ENCODE assay signal across 8 cellular contexts in the genomic region with DNA sequence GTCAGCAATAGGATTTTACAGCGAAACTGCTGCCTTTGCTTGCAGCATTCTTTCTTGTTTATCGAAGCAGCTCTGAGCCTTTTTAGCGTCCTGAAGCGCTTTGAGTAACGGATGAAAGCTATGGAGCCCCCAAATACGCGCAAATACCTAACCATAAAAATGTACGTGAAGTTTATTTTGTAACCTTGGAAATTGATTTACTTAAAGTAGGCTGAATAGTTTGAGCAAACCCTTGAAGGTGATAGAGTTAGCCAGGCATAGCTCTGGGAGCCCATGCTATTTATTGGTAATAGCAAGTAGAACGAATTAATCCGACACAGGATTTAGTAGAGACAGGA. TPM values are rescaled to one million over a fixed set of nuclear protein-coding genes. Genes with fewer than 3 reads are reported as not detected.
DNase-seq lines count a peak whose midpoint lies in the region; ATAC-seq and TF ChIP-seq lines count a peak whose summit lies in the region.

No MANE protein-coding gene starts in this region.

- H3K23ac ChIP-seq in H9 (ENCODE audit: insufficient read length, low read depth, low read length), result no peak overlapping the region

- H4K20me1 ChIP-seq in H9 (ENCODE audit: control insufficient read depth, insufficient read depth, insufficient read length), result no peaks in the 10 kb centered on the region

- no peaks in the 10 kb centered on the region for H3K79me2 ChIP-seq in H9 (ENCODE audit: insufficient read depth, low read length)

- peaks cover 54% of the 10 kb centered on the region for H3K27me3 Mint-ChIP-seq in H9 (ENCODE audit: low read depth)
- H3K27me3 Mint-ChIP-seq in WTC11 (ENCODE audit: low read depth), result peaks cover 50% of the 10 kb centered on the region
- H3K27me3 Mint-ChIP-seq in stimulated activated naive B cell treated with anti-CD40 and anti-IgM and Interleukin-4, amounts not matched to agents 10 μg/mL and 1 μg/mL and 100 μg/mL, for 72 hours, result peaks cover 23 to 62% of the 10 kb centered on the region in 2 donors

- no peak overlapping the region for H4K8ac ChIP-seq in H9 (replicated peaks; ENCODE audit: insufficient read length, low read depth, low read length)

- peaks cover 12% of the 10 kb centered on the region for H3K23me2 ChIP-seq in H9 (ENCODE audit: insufficient read length, low read depth, low read length, poor library complexity, severe bottlenecking)

- H2BK15ac ChIP-seq in H9 (ENCODE audit: low read depth, low read length), result no peak overlapping the region

- H2BK12ac ChIP-seq in H9 (ENCODE audit: insufficient read length, low read depth, low read length), result no peak overlapping the region

- H4K5ac ChIP-seq in H9 (ENCODE audit: insufficient read length, low read depth, low read length), result no peak overlapping the region

- no peak overlapping the region for H4K91ac ChIP-seq in H9 (ENCODE audit: insufficient read length, low read depth, low read length)

- POLR2A ChIA-PET in WTC11 (lab: Charles Lee), result interaction anchor here (0.8 kb wide), 1 partner anchor 55 kb away, joined by 5 read pairs; the partner anchor contains the start of gene KANSL1L

- H3T11ph ChIP-seq in H9 (ENCODE audit: low read length), result no peak overlapping the region

- H3K27ac Mint-ChIP-seq in H9, result no peak overlapping the region
- no peak overlapping the region for H3K27ac Mint-ChIP-seq in WTC11
- H3K27ac Mint-ChIP-seq in stimulated activated naive B cell treated with anti-CD40 and anti-IgM and Interleukin-4, amounts not matched to agents 10 μg/mL and 1 μg/mL and 100 μg/mL, for 72 hours, result no peak overlapping the region

- H3K36me3 ChIP-seq in skeletal muscle satellite cell (ENCODE audit: insufficient read depth, low read length), result no peaks in the 10 kb centered on the region

- H3K27ac ChIP-seq in H9 (ENCODE audit: insufficient read length, low read depth, low read length), result no peak overlapping the region

- H3K9me3 Mint-ChIP-seq in H9 (no peaks in the 10 kb centered on the region), WTC11 (no peaks in the 10 kb centered on the region)
- no peaks in the 10 kb centered on the region for H3K9me3 Mint-ChIP-seq in stimulated activated naive B cell treated with anti-CD40 and anti-IgM and Interleukin-4, amounts not matched to agents 10 μg/mL and 1 μg/mL and 100 μg/mL, for 72 hours

- no peak overlapping the region for H2BK20ac ChIP-seq in H9 (ENCODE audit: low read depth, low read length, poor library complexity, severe bottlenecking)

- H2AFZ ChIP-seq in H9 (ENCODE audit: low read length), result peak overlapping the region; percentile 2

- H3K4me2 ChIP-seq in H9 (ENCODE audit: insufficient read depth, insufficient read length, low read length) (peak overlapping the region; percentile 84), skeletal muscle satellite cell (ENCODE audit: low read length) (peak overlapping the region; percentile 89)

- H3K4ac ChIP-seq in H9 (ENCODE audit: low read depth, low read length), result no peak overlapping the region

- no peak for ATAC-seq in WTC11
- ATAC-seq in GM18519 (IDR thresholded peaks at IDR 0.05; ENCODE audit: low FRiP score, unreplicated experiment), result no peak
- no peak for ATAC-seq in stimulated activated naive B cell treated with anti-CD40 and anti-IgM and Interleukin-4, amounts not matched to agents 10 μg/mL and 1 μg/mL and 100 μg/mL, for 72 hours (replicated peaks)
- no peak for ATAC-seq in GM18907 (IDR thresholded peaks at IDR 0.05; ENCODE audit: unreplicated experiment)

- H3K4me1 Mint-ChIP-seq in H9 (peaks cover 14 to 19% of the 10 kb centered on the region in 2 experiments), WTC11 (peaks cover 15% of the 10 kb centered on the region)
- H3K4me1 Mint-ChIP-seq in stimulated activated naive B cell treated with anti-CD40 and anti-IgM and Interleukin-4, amounts not matched to agents 10 μg/mL and 1 μg/mL and 100 μg/mL, for 72 hours, result peaks cover 3 to 9% of the 10 kb centered on the region in 2 donors

- no peak for TF ChIP-seq CTCF in H9 (conservative IDR thresholded peaks at IDR 0.05)
- TF ChIP-seq CTCF in WTC11 (IDR thresholded peaks at IDR 0.05), result no peak

- CTCF ChIA-PET in WTC11 (lab: Charles Lee), result interaction anchor here (1.8 kb wide), 1 partner anchor 26 kb away, joined by 5 read pairs; no protein-coding TSS in a partner anchor

- no peak overlapping the region for H3K9ac ChIP-seq in H9 (ENCODE audit: extremely low read depth, insufficient read length, low read length)
- peak overlapping the region; percentile 58 for H3K9ac ChIP-seq in skeletal muscle satellite cell (ENCODE audit: low read depth, low read length)

- no peak overlapping the region for H2BK120ac ChIP-seq in H9 (ENCODE audit: low read depth, low read length, poor library complexity, severe bottlenecking)

- no peak overlapping the region for H3K56ac ChIP-seq in H9 (ENCODE audit: insufficient read length, low read depth, low read length)

- whole genome bisulfite sequencing in H9 (ENCODE audit: extremely low coverage, insufficient read length, low lambda C conversion rate), result no CpG with 5 or more reads among the region's 10 CpGs

- H3K9me3 ChIP-seq in H9 (ENCODE audit: control insufficient read depth, low read depth, low read length), result no peaks in the 10 kb centered on the region
- H3K9me3 ChIP-seq in skeletal muscle satellite cell (replicated peaks; ENCODE audit: low read length), result no peaks in the 10 kb centered on the region

- no peak overlapping the region for H2BK5ac ChIP-seq in H9 (ENCODE audit: insufficient read length, low read length)

- H3K4me1 ChIP-seq in H9 (ENCODE audit: insufficient read depth, low read length) (no peaks in the 10 kb centered on the region), skeletal muscle satellite cell (ENCODE audit: control insufficient read depth, insufficient read depth, low read length) (no peaks in the 10 kb centered on the region)

- no peak overlapping the region for H3K18ac ChIP-seq in H9 (ENCODE audit: insufficient read length, low read depth, low read length)

- H3K27me3 ChIP-seq in H9 (ENCODE audit: insufficient read depth, low read length) (peaks cover 6% of the 10 kb centered on the region; the same call in 1 of the 2 replicates), skeletal muscle satellite cell (ENCODE audit: control insufficient read depth, insufficient read depth, low read length) (peaks cover 25% of the 10 kb centered on the region)

- no peak for DNase-seq in H9
- DNase-seq in WTC11 (ENCODE audit: low spot score), result no peak
- no peak for DNase-seq in NOMO-1 (lab: John Stamatoyannopoulos, UW; ENCODE audit: unreplicated experiment in 2 of 2)
- no peak for DNase-seq in stimulated activated naive B cell treated with anti-CD40 and anti-IgM and Interleukin-4, amounts not matched to agents 10 μg/mL and 1 μg/mL and 100 μg/mL, for 72 hours

- H2AK5ac ChIP-seq in H9 (ENCODE audit: insufficient read length, low read length), result no peak overlapping the region

- H3K4me3 ChIP-seq in iPS-11a (ENCODE audit: low read depth, low read length), result peak overlapping the region; percentile 67
- peak overlapping the region; percentile 86 for H3K4me3 ChIP-seq in skeletal muscle satellite cell (ENCODE audit: low read length)

- no peak overlapping the region; the same call in 1 of the 2 replicates for H3K14ac ChIP-seq in H9 (ENCODE audit: insufficient read depth, low read length)

- H3K36me3 Mint-ChIP-seq in H9 (ENCODE audit: insufficient read depth in 1 of 3, low read depth in 3 of 3), result no peaks in the 10 kb centered on the region
- no peaks in the 10 kb centered on the region for H3K36me3 Mint-ChIP-seq in WTC11
- no peaks in the 10 kb centered on the region for H3K36me3 Mint-ChIP-seq in stimulated activated naive B cell treated with anti-CD40 and anti-IgM and Interleukin-4, amounts not matched to agents 10 μg/mL and 1 μg/mL and 100 μg/mL, for 72 hours

- H3K79me1 ChIP-seq in H9 (ENCODE audit: insufficient read depth, low read depth, low read length, poor library complexity, severe bottlenecking), result no peaks in the 10 kb centered on the region

- peak overlapping the region; percentile 67 to 78 for H3K4me3 Mint-ChIP-seq in H9
- peak overlapping the region; percentile 78 for H3K4me3 Mint-ChIP-seq in WTC11
- H3K4me3 Mint-ChIP-seq in stimulated activated naive B cell treated with anti-CD40 and anti-IgM and Interleukin-4, amounts not matched to agents 10 μg/mL and 1 μg/mL and 100 μg/mL, for 72 hours, result peak overlapping the region in 1 of 2 donors; percentile 38

TF ChIP-seq in WTC11, 78 proteins besides CTCF, POLR2A, EP300 and RAD21 (continues in another document):
- no peak for TF ChIP-seq GRHL2 (CRISPR knock-in tag; IDR thresholded peaks at IDR 0.05; ENCODE audit: insufficient replicate concordance, severe bottlenecking)
- TF ChIP-seq PRRX2 (CRISPR knock-in tag; IDR thresholded peaks at IDR 0.05), result no peak
- no peak for TF ChIP-seq GABPB1 (CRISPR knock-in tag; IDR thresholded peaks at IDR 0.05)
- no peak for TF ChIP-seq E2F5 (CRISPR knock-in tag; IDR thresholded peaks at IDR 0.05)
- TF ChIP-seq FOXP1 (CRISPR knock-in tag; IDR thresholded peaks at IDR 0.05; ENCODE audit: borderline replicate concordance), result no peak
- TF ChIP-seq NFE2L1 (CRISPR knock-in tag; IDR thresholded peaks at IDR 0.05), result no peak
- TF ChIP-seq, protein P1, sequence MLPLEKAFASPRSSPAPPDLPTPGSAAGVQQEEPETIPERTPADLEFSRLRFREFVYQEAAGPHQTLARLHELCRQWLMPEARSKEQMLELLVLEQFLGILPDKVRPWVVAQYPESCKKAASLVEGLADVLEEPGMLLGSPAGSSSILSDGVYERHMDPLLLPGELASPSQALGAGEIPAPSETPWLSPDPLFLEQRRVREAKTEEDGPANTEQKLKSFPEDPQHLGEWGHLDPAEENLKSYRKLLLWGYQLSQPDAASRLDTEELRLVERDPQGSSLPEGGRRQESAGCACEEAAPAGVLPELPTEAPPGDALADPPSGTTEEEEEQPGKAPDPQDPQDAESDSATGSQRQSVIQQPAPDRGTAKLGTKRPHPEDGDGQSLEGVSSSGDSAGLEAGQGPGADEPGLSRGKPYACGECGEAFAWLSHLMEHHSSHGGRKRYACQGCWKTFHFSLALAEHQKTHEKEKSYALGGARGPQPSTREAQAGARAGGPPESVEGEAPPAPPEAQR (CRISPR knock-in tag; IDR thresholded peaks at IDR 0.05), result no peak
- no peak for TF ChIP-seq ESRRA (CRISPR knock-in tag; IDR thresholded peaks at IDR 0.05; ENCODE audit: borderline replicate concordance)

RNA-seq across cellular contexts. Expression of gene ACADL, which starts 0.2 kb away (rescaled TPM):
- total RNA-seq in H9 (2021), result 0.24 and 0.26 TPM in 2 replicates
- 0.39 to 0.60 TPM (median 0.42 TPM) in 3 replicates for total RNA-seq in WTC11 (2021)
- under 0.01 TPM in 2 replicates for total RNA-seq in skeletal muscle satellite cell (2012; rRNA removed)

RNA-seq across cellular contexts. Expression of gene KANSL1L, which starts 54.2 kb away (rescaled TPM):
- 7.7 and 8.2 TPM in 2 replicates for total RNA-seq in H9 (2021)
- 11.1 to 12.2 TPM (median 11.4 TPM) in 3 replicates for total RNA-seq in WTC11 (2021)
- total RNA-seq in skeletal muscle satellite cell (2012; rRNA removed), result 7.9 and 8.4 TPM in 2 replicates
